23 cellular contexts compared by ENCODE assay signal in genomic region chr11:62374801-62375200, GRCh38. TPM values are rescaled to one million over a fixed set of nuclear protein-coding genes. Genes with fewer than 3 reads are reported as not detected.
DNase-seq lines count a peak whose midpoint lies in the region; ATAC-seq and TF ChIP-seq lines count a peak whose summit lies in the region.
"Had no signal": no experiment of that assay in that cellular context is flagged by ENCODE, and none has a peak within 500 bp of the region (broad histone marks: within the 10 kb centered on the region; RNA-seq: fewer than 3 reads in every experiment).

No MANE protein-coding gene starts in this region.

- peak; percentile 32 for DNase-seq in activated CD8-positive, alpha-beta memory T cell treated with anti-CD3 and anti-CD28 coated beads for 24 hours
- no peak for DNase-seq in activated CD8-positive, alpha-beta memory T cell treated with anti-CD3 and anti-CD28 coated beads, Interleukin-2, amount 10 ng/mL, durations not matched to agents 7 days and 5 days
- DNase-seq in natural killer cell treated with Interleukin-12 subunit alpha and Interleukin-12 subunit beta and Interleukin-15 and Interleukin-18, amount 100 ng/mL, for 72 hours (ENCODE audit: low spot score) = peak; percentile 60
- DNase-seq in natural killer cell (no peak), UCSD-AML1 (lab: John Stamatoyannopoulos, UW; ENCODE audit: unreplicated experiment) (no peak)
- DNase-seq: AML-193; CD4-positive, alpha-beta memory T cell; CD4-positive, CD25-positive, alpha-beta regulatory T cell; CD8-positive, alpha-beta memory T cell; COR-L47; DMS 273 treated with DMSO at 0.1 percent for 48 hours; DMS153; DMS53; DMS79; DND-41; EL; GDM1 had no signal

- H3K27ac Mint-ChIP-seq in activated CD8-positive, alpha-beta memory T cell treated with anti-CD3 and anti-CD28 coated beads, Interleukin-2, amount 10 ng/mL, durations not matched to agents 7 days and 5 days = no peak overlapping the region
- H3K27ac Mint-ChIP-seq in natural killer cell treated with Interleukin-12 subunit alpha and Interleukin-12 subunit beta and Interleukin-15 and Interleukin-18, amount 100 ng/mL, for 72 hours = no peak overlapping the region
- no peak overlapping the region for H3K27ac Mint-ChIP-seq in natural killer cell
- H3K27ac Mint-ChIP-seq: B cell; CD8-positive, alpha-beta memory T cell had no signal

- no peak for TF ChIP-seq CTCF in natural killer cell (IDR thresholded peaks at IDR 0.05)

- no peak for ATAC-seq in activated CD8-positive, alpha-beta memory T cell treated with anti-CD3 and anti-CD28 coated beads, Interleukin-2, amount 10 ng/mL, durations not matched to agents 7 days and 5 days
- no peak for ATAC-seq in natural killer cell treated with Interleukin-12 subunit alpha and Interleukin-12 subunit beta and Interleukin-15 and Interleukin-18, amount 100 ng/mL, for 72 hours
- no peak for ATAC-seq in natural killer cell
- ATAC-seq: A549, GM12878 had no signal

- H3K9me3 Mint-ChIP-seq in activated CD8-positive, alpha-beta memory T cell treated with anti-CD3 and anti-CD28 coated beads, Interleukin-2, amount 10 ng/mL, durations not matched to agents 7 days and 5 days (ENCODE audit: low read depth) = no peaks in the 10 kb centered on the region
- H3K9me3 Mint-ChIP-seq in natural killer cell treated with Interleukin-12 subunit alpha and Interleukin-12 subunit beta and Interleukin-15 and Interleukin-18, amount 100 ng/mL, for 72 hours = no peaks in the 10 kb centered on the region
- H3K9me3 Mint-ChIP-seq in natural killer cell = no peaks in the 10 kb centered on the region
- H3K9me3 Mint-ChIP-seq: CD4-positive, alpha-beta memory T cell; CD4-positive, CD25-positive, alpha-beta regulatory T cell; CD8-positive, alpha-beta memory T cell had no signal

- CTCF ChIA-PET in activated CD8-positive, alpha-beta memory T cell treated with anti-CD3 and anti-CD28 coated beads, Interleukin-2, amount 10 ng/mL, durations not matched to agents 7 days and 5 days (lab: Charles Lee) = interaction anchor here (1.5 to 4.3 kb wide), 3 partner anchors 15 to 50 kb away, joined by 4 to 26 read pairs (median 4); no protein-coding TSS in a partner anchor

- intact Hi-C loops in natural killer cell (cut with micrococcal nuclease) = loop anchor here (5.0 kb wide), 1 partner anchor 202 kb away; no protein-coding TSS in a partner anchor

- H3K36me3 Mint-ChIP-seq in activated CD8-positive, alpha-beta memory T cell treated with anti-CD3 and anti-CD28 coated beads, Interleukin-2, amount 10 ng/mL, durations not matched to agents 7 days and 5 days = no peaks in the 10 kb centered on the region
- no peaks in the 10 kb centered on the region for H3K36me3 Mint-ChIP-seq in natural killer cell treated with Interleukin-12 subunit alpha and Interleukin-12 subunit beta and Interleukin-15 and Interleukin-18, amount 100 ng/mL, for 72 hours
- no peaks in the 10 kb centered on the region for H3K36me3 Mint-ChIP-seq in natural killer cell
- H3K36me3 Mint-ChIP-seq: CD4-positive, alpha-beta memory T cell; CD4-positive, CD25-positive, alpha-beta regulatory T cell; CD8-positive, alpha-beta memory T cell had no signal

- H3K27me3 Mint-ChIP-seq in activated CD8-positive, alpha-beta memory T cell treated with anti-CD3 and anti-CD28 coated beads, Interleukin-2, amount 10 ng/mL, durations not matched to agents 7 days and 5 days = peaks cover 32% of the 10 kb centered on the region
- H3K27me3 Mint-ChIP-seq in natural killer cell treated with Interleukin-12 subunit alpha and Interleukin-12 subunit beta and Interleukin-15 and Interleukin-18, amount 100 ng/mL, for 72 hours = no peaks in the 10 kb centered on the region
- H3K27me3 Mint-ChIP-seq in natural killer cell (ENCODE audit: low read depth in 2 of 2) = no peaks in the 10 kb centered on the region
- H3K27me3 Mint-ChIP-seq: B cell had no signal

- H3K4me3 Mint-ChIP-seq in activated CD8-positive, alpha-beta memory T cell treated with anti-CD3 and anti-CD28 coated beads, Interleukin-2, amount 10 ng/mL, durations not matched to agents 7 days and 5 days = no peak overlapping the region
- no peak overlapping the region for H3K4me3 Mint-ChIP-seq in natural killer cell treated with Interleukin-12 subunit alpha and Interleukin-12 subunit beta and Interleukin-15 and Interleukin-18, amount 100 ng/mL, for 72 hours
- no peak overlapping the region for H3K4me3 Mint-ChIP-seq in natural killer cell
- H3K4me3 Mint-ChIP-seq: B cell; CD4-positive, alpha-beta memory T cell; CD4-positive, CD25-positive, alpha-beta regulatory T cell; CD8-positive, alpha-beta memory T cell had no signal

- peaks cover 31% of the 10 kb centered on the region for H3K4me1 Mint-ChIP-seq in activated CD8-positive, alpha-beta memory T cell treated with anti-CD3 and anti-CD28 coated beads, Interleukin-2, amount 10 ng/mL, durations not matched to agents 7 days and 5 days
- peaks cover 5 to 10% of the 10 kb centered on the region in 2 donors for H3K4me1 Mint-ChIP-seq in natural killer cell treated with Interleukin-12 subunit alpha and Interleukin-12 subunit beta and Interleukin-15 and Interleukin-18, amount 100 ng/mL, for 72 hours (ENCODE audit: low read depth in 2 of 2)
- H3K4me1 Mint-ChIP-seq in natural killer cell = peaks cover 0 to 14% of the 10 kb centered on the region in 2 donors
- H3K4me1 Mint-ChIP-seq: B cell had no signal

RNA-seq across cellular contexts. Expression of gene ASRGL1, which starts 37.6 kb away (rescaled TPM):
- 1 to 10 TPM; 3.7 to 9.0 TPM for total RNA-seq in activated CD8-positive, alpha-beta memory T cell treated with anti-CD3 and anti-CD28 coated beads, Interleukin-2, amount 10 ng/mL, durations not matched to agents 7 days and 5 days
- total RNA-seq in natural killer cell treated with Interleukin-12 subunit alpha and Interleukin-12 subunit beta and Interleukin-15 and Interleukin-18, amount 100 ng/mL, for 72 hours = 1 to 10 TPM; 7.2 to 7.8 TPM
- total RNA-seq in natural killer cell = 1 to 10 TPM; 1.9 to 9.7 (median 3.4) TPM

RNA-seq across cellular contexts. Expression of gene SCGB1A1, which starts 44.0 kb away (rescaled TPM):
- not detected for total RNA-seq in activated CD8-positive, alpha-beta memory T cell treated with anti-CD3 and anti-CD28 coated beads, Interleukin-2, amount 10 ng/mL, durations not matched to agents 7 days and 5 days
- total RNA-seq in natural killer cell treated with Interleukin-12 subunit alpha and Interleukin-12 subunit beta and Interleukin-15 and Interleukin-18, amount 100 ng/mL, for 72 hours = not detected
- not detected for total RNA-seq in natural killer cell
- total RNA-seq: A172; B cell; CD4-positive, alpha-beta memory T cell; CD4-positive, CD25-positive, alpha-beta regulatory T cell; CD8-positive, alpha-beta memory T cell; Daoy; G401; GM12878 had no signal

Comparison
In these comparisons a context has a peak if more than half of its experiments do, and no peak if none do; other contexts are left out.
1. DNase-seq: peak in activated CD8-positive, alpha-beta memory T cell treated with anti-CD3 and anti-CD28 coated beads for 24 hours (single experiment) and natural killer cell treated with Interleukin-12 subunit alpha and Interleukin-12 subunit beta and Interleukin-15 and Interleukin-18, amount 100 ng/mL, for 72 hours (single experiment); none in activated CD8-positive, alpha-beta memory T cell treated with anti-CD3 and anti-CD28 coated beads, Interleukin-2, amount 10 ng/mL, durations not matched to agents 7 days and 5 days (single experiment), natural killer cell (single experiment) and UCSD-AML1 (single experiment).